Comparison of ENCODE assay signal across 22 cellular contexts in the genomic region with DNA sequence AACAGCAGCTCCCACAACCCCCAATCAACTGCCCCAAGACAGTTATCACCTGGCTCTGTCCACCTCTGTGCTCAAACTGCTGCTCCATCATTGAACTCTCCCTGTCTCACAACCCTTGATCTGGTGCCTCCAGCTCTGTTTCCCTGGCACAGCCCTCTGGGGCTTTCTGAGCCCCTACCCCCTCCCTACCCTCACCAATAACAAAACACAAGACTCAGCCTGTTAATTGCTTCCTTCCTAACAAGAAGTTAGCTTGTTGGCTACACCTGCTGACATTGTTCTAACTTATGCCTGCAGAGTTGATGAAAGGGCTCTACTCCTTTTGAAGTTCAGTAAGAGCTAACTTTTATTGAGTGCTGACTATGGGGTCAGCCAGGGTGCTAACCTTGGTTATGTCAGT.
"Had no signal": no experiment of that assay in that cellular context is flagged by ENCODE, and none has a peak within 500 bp of the region (broad histone marks: within the 10 kb centered on the region; RNA-seq: fewer than 3 reads in every experiment).

No MANE protein-coding gene starts in this region.

- H3K27ac Mint-ChIP-seq: activated naive CD8-positive, alpha-beta T cell treated with anti-CD3 and anti-CD28 coated beads, Interleukin-2, amount 10 ng/mL, durations not matched to agents 7 days and 5 days; immature natural killer cell; stimulated activated effector memory CD8-positive, alpha-beta T cell treated with anti-CD3 and anti-CD28 coated beads, Interleukin-12 subunit alpha, Interleukin-12 subunit beta, amount 100 ng/mL, for 72 hours; stimulated activated naive CD8-positive, alpha-beta T cell treated with anti-CD3 and anti-CD28 coated beads, Interleukin-15, amount 100 ng/mL, for 72 hours had no signal

- H3K9me3 ChIP-seq: lower lobe of right lung, right lobe of liver, tibial artery had no signal

- H3K27me3 ChIP-seq: right lobe of liver, tibial artery had no signal

- H3K4me3 ChIP-seq: hepatocyte, lower lobe of right lung, right lobe of liver, tibial artery had no signal

- H3K9me3 Mint-ChIP-seq: immature natural killer cell; naive thymus-derived CD4-positive, alpha-beta T cell; neural crest cell; stimulated activated effector memory CD8-positive, alpha-beta T cell treated with anti-CD3 and anti-CD28 coated beads, Interleukin-12 subunit alpha, Interleukin-12 subunit beta, amount 100 ng/mL, for 72 hours; stimulated activated naive CD8-positive, alpha-beta T cell treated with anti-CD3 and anti-CD28 coated beads, Interleukin-15, amount 100 ng/mL, for 72 hours had no signal

- H3K4me3 Mint-ChIP-seq: activated naive CD8-positive, alpha-beta T cell treated with anti-CD3 and anti-CD28 coated beads, Interleukin-2, amount 10 ng/mL, durations not matched to agents 7 days and 5 days; immature natural killer cell; naive thymus-derived CD4-positive, alpha-beta T cell; neural crest cell; stimulated activated effector memory CD8-positive, alpha-beta T cell treated with anti-CD3 and anti-CD28 coated beads, Interleukin-12 subunit alpha, Interleukin-12 subunit beta, amount 100 ng/mL, for 72 hours; stimulated activated naive CD8-positive, alpha-beta T cell treated with anti-CD3 and anti-CD28 coated beads, Interleukin-15, amount 100 ng/mL, for 72 hours had no signal

- H2AFZ ChIP-seq: hepatocyte had no signal

- H3K36me3 ChIP-seq: lower lobe of right lung, right lobe of liver, tibial artery had no signal

- H3K27ac ChIP-seq: hepatocyte, lower lobe of right lung, right lobe of liver, tibial artery had no signal

- H3K4me2 ChIP-seq: hepatocyte had no signal

- H3K36me3 Mint-ChIP-seq: immature natural killer cell; naive thymus-derived CD4-positive, alpha-beta T cell; stimulated activated effector memory CD8-positive, alpha-beta T cell treated with anti-CD3 and anti-CD28 coated beads, Interleukin-12 subunit alpha, Interleukin-12 subunit beta, amount 100 ng/mL, for 72 hours had no signal

- H3K4me1 Mint-ChIP-seq: immature natural killer cell had no signal

- H3K4me1 ChIP-seq: lower lobe of right lung, right lobe of liver, tibial artery had no signal

- DNase-seq: activated CD4-positive, alpha-beta T cell treated with anti-CD3 and anti-CD28 coated beads, Interleukin-2, amount 50 U/mL, for 4 hours; activated naive CD4-positive, alpha-beta T cell treated with Interleukin-2 at 50 U/mL for 16 hours; activated naive CD8-positive, alpha-beta T cell treated with anti-CD3 and anti-CD28 coated beads, Interleukin-2, amount 10 ng/mL, durations not matched to agents 7 days and 5 days; activated T-cell treated with anti-CD3 and anti-CD28 coated beads, Interleukin-2, amount 50 U/mL, for 48 hours; amygdala; cerebellar nuclear complex; cortex of kidney; effector CD4-positive, alpha-beta T cell; foreskin melanocyte; immature natural killer cell; lower lobe of right lung; naive thymus-derived CD4-positive, alpha-beta T cell; posterior cingulate gyrus; right lobe of liver; small intestine; stimulated activated CD4-positive, alpha-beta T cell treated with anti-CD3 and anti-CD28 coated beads, Interleukin-2, amount 100 ng/mL, for 24 hours; stimulated activated naive CD8-positive, alpha-beta T cell treated with anti-CD3 and anti-CD28 coated beads, Interleukin-15, amount 100 ng/mL, for 72 hours; T-helper 1 cell; tibial artery had no signal
